ENCODE assay signal across 33 cellular contexts in genomic region chr10:14593806-14594205, GRCh38.
"Had no signal": no experiment of that assay in that cellular context is flagged by ENCODE, and none has a peak within 500 bp of the region (broad histone marks: within the 10 kb centered on the region; RNA-seq: fewer than 3 reads in every experiment).

No MANE protein-coding gene starts in this region.

- DNase-seq: activated CD4-positive, alpha-beta T cell treated with anti-CD3 and anti-CD28 coated beads, Interleukin-2, amount 10 ng/mL, durations not matched to agents 7 days and 5 days; activated CD8-positive, alpha-beta T cell treated with anti-CD3 and anti-CD28 coated beads for 36 hours; activated effector memory CD4-positive, alpha-beta T cell treated with Interleukin-2 at 50 U/mL for 16 hours; activated naive CD4-positive, alpha-beta T cell treated with Interleukin-2 at 50 U/mL for 16 hours; activated T-cell treated with anti-CD3 and anti-CD28 coated beads, Interleukin-2, amount 50 U/mL, for 72 hours; anterior cingulate cortex; dermis blood vessel endothelial cell; effector CD4-positive, alpha-beta T cell; esophagus squamous epithelium; foreskin melanocyte; heart right ventricle; kidney glomerular epithelial cell; lower lobe of right lung; mesendoderm; retina; sigmoid colon; small intestine; stimulated activated CD4-positive, alpha-beta T cell treated with anti-CD3 and anti-CD28 coated beads, Interleukin-4, amount 100 ng/mL, for 24 hours; T1000; trophoblast cell; WERI-Rb-1 had no signal

- H3K27me3 Mint-ChIP-seq: activated CD4-positive, alpha-beta T cell treated with anti-CD3 and anti-CD28 coated beads, Interleukin-2, amount 10 ng/mL, durations not matched to agents 7 days and 5 days; activated CD8-positive, alpha-beta T cell treated with anti-CD3 and anti-CD28 coated beads for 36 hours; activated naive CD8-positive, alpha-beta T cell had no signal

- H3K4me1 Mint-ChIP-seq: nephron had no signal

- H3K9me3 Mint-ChIP-seq: activated CD4-positive, alpha-beta T cell treated with anti-CD3 and anti-CD28 coated beads, Interleukin-2, amount 10 ng/mL, durations not matched to agents 7 days and 5 days; activated CD8-positive, alpha-beta T cell treated with anti-CD3 and anti-CD28 coated beads for 36 hours; activated T-cell treated with anti-CD3 and anti-CD28 coated beads, Interleukin-2, amount 50 U/mL, for 72 hours; nephron; stimulated activated effector memory CD8-positive, alpha-beta T cell treated with anti-CD3 and anti-CD28 coated beads, Interleukin-12 subunit alpha, Interleukin-12 subunit beta, amount 100 ng/mL, for 72 hours; T-helper 1 cell treated with Interleukin-12 subunit alpha and Interleukin-12 subunit beta and Interleukin-4 antibody, amounts not matched to agents 30 μg/mL and 1 μg/mL, for 36 hours had no signal

- H3K4me3 Mint-ChIP-seq: activated CD4-positive, alpha-beta T cell treated with anti-CD3 and anti-CD28 coated beads, Interleukin-2, amount 10 ng/mL, durations not matched to agents 7 days and 5 days; activated CD8-positive, alpha-beta T cell treated with anti-CD3 and anti-CD28 coated beads for 36 hours; activated naive CD8-positive, alpha-beta T cell; activated T-cell treated with anti-CD3 and anti-CD28 coated beads, Interleukin-2, amount 50 U/mL, for 72 hours; nephron; stimulated activated effector memory CD8-positive, alpha-beta T cell treated with anti-CD3 and anti-CD28 coated beads, Interleukin-12 subunit alpha, Interleukin-12 subunit beta, amount 100 ng/mL, for 72 hours; T-helper 1 cell treated with Interleukin-12 subunit alpha and Interleukin-12 subunit beta and Interleukin-4 antibody, amounts not matched to agents 30 μg/mL and 1 μg/mL, for 36 hours had no signal

- FAIRE-seq: bronchial epithelial cell, colon, small intestine, urothelium cell line had no signal

- H3K27ac Mint-ChIP-seq: activated CD4-positive, alpha-beta T cell treated with anti-CD3 and anti-CD28 coated beads, Interleukin-2, amount 10 ng/mL, durations not matched to agents 7 days and 5 days; activated CD8-positive, alpha-beta T cell treated with anti-CD3 and anti-CD28 coated beads for 36 hours; nephron; T-helper 1 cell treated with Interleukin-12 subunit alpha and Interleukin-12 subunit beta and Interleukin-4 antibody, amounts not matched to agents 30 μg/mL and 1 μg/mL, for 36 hours had no signal

- H3K27me3 ChIP-seq: esophagus squamous epithelium, heart right ventricle, sigmoid colon had no signal

- H3K4me3 ChIP-seq: esophagus squamous epithelium, heart right ventricle, lower lobe of right lung, prostate gland, sigmoid colon, thoracic aorta had no signal

- H3K36me3 ChIP-seq: prostate gland, sigmoid colon, thoracic aorta, WERI-Rb-1 had no signal

- H3K9me3 ChIP-seq: esophagus squamous epithelium, heart right ventricle, lower lobe of right lung, prostate gland, sigmoid colon, thoracic aorta had no signal

- H3K4me1 ChIP-seq: prostate gland had no signal

- H3K27ac ChIP-seq: epithelial cell of prostate, esophagus squamous epithelium, heart right ventricle, lower lobe of right lung, prostate gland, sigmoid colon, thoracic aorta, WERI-Rb-1 had no signal

- ATAC-seq: activated CD4-positive, CD25-positive, alpha-beta regulatory T cell treated with anti-CD3 and anti-CD28 coated beads, Interleukin-2, amount 50 U/mL, for 24 hours; activated CD8-positive, alpha-beta T cell treated with anti-CD3 and anti-CD28 coated beads for 36 hours; activated T-cell treated with anti-CD3 and anti-CD28 coated beads, Interleukin-2, amount 50 U/mL, for 72 hours; heart right ventricle; left lobe of liver; lower lobe of right lung; stimulated activated effector memory CD8-positive, alpha-beta T cell treated with anti-CD3 and anti-CD28 coated beads, Interleukin-12 subunit alpha, Interleukin-12 subunit beta, amount 100 ng/mL, for 72 hours had no signal
